Comparison of ENCODE assay signal across 31 cellular contexts in genomic region chr9:114427644-114428043, GRCh38.
"Had no signal": no experiment of that assay in that cellular context is flagged by ENCODE, and none has a peak within 500 bp of the region (broad histone marks: within the 10 kb centered on the region; RNA-seq: fewer than 3 reads in every experiment).

No MANE protein-coding gene starts in this region.

- H3K27me3 Mint-ChIP-seq: activated CD4-positive, alpha-beta memory T cell treated with anti-CD3 and anti-CD28 coated beads for 36 hours; activated CD4-positive, alpha-beta T cell treated with anti-CD3 and anti-CD28 coated beads for 36 hours; activated CD8-positive, alpha-beta memory T cell treated with anti-CD3 and anti-CD28 coated beads, Interleukin-2, amount 10 ng/mL, durations not matched to agents 7 days and 5 days; activated naive CD4-positive, alpha-beta T cell treated with anti-CD3 and anti-CD28 coated beads, Interleukin-2, amount 50 U/mL, for 24 hours had no signal

- DNase-seq: activated CD4-positive, alpha-beta memory T cell treated with anti-CD3 and anti-CD28 coated beads for 36 hours; activated CD4-positive, alpha-beta T cell treated with anti-CD3 and anti-CD28 coated beads for 36 hours; activated CD4-positive, alpha-beta T cell treated with anti-CD3 and anti-CD28 coated beads, Interleukin-2, amount 10 ng/mL, durations not matched to agents 24 days and 14 days; activated CD4-positive, CD25-positive, alpha-beta regulatory T cell; activated CD4-positive, CD25-positive, alpha-beta regulatory T cell treated with anti-CD3 and anti-CD28 coated beads, Interleukin-2, amount 50 U/mL, for 72 hours; activated CD8-positive, alpha-beta memory T cell treated with anti-CD3 and anti-CD28 coated beads, Interleukin-2, amount 10 ng/mL, durations not matched to agents 7 days and 5 days; activated CD8-positive, alpha-beta memory T cell treated with anti-CD3 and anti-CD28 coated beads, Interleukin-2, amount 50 U/mL, for 4 hours; activated CD8-positive, alpha-beta T cell treated with anti-CD3 and anti-CD28 coated beads, Interleukin-2, amount 10 ng/mL, durations not matched to agents 7 days and 5 days; activated effector memory CD4-positive, alpha-beta T cell treated with anti-CD3 and anti-CD28 coated beads, Interleukin-2, amount 50 U/mL, for 16 hours; activated naive CD4-positive, alpha-beta T cell treated with anti-CD3 and anti-CD28 coated beads for 36 hours; activated T-cell treated with anti-CD3 and anti-CD28 coated beads, Interleukin-2, amount 50 U/mL, for 1 hour; activated T-cell treated with anti-CD3 and anti-CD28 coated beads, Interleukin-2, amount 50 U/mL, for 48 hours; amniotic stem cell; brain microvascular endothelial cell; cortex of kidney; dermis blood vessel endothelial cell; effector CD4-positive, alpha-beta T cell; esophagus squamous epithelium; foreskin melanocyte; heart right ventricle; T-helper 2 cell had no signal

- FAIRE-seq: astrocyte, bronchial epithelial cell, colon, endometrium, endothelial cell of umbilical vein had no signal

- ATAC-seq: activated CD4-positive, alpha-beta T cell treated with anti-CD3 and anti-CD28 coated beads for 36 hours; activated CD8-positive, alpha-beta memory T cell treated with anti-CD3 and anti-CD28 coated beads, Interleukin-2, amount 10 ng/mL, durations not matched to agents 7 days and 5 days; activated CD8-positive, alpha-beta T cell treated with anti-CD3 and anti-CD28 coated beads, Interleukin-2, amount 10 ng/mL, durations not matched to agents 7 days and 5 days; gastroesophageal sphincter; heart right ventricle had no signal

- H3K36me3 ChIP-seq: brain microvascular endothelial cell, esophagus squamous epithelium, heart right ventricle had no signal

- H3K4me1 ChIP-seq: esophagus squamous epithelium, gastroesophageal sphincter, heart right ventricle had no signal

- H3K4me3 Mint-ChIP-seq: activated CD4-positive, alpha-beta memory T cell treated with anti-CD3 and anti-CD28 coated beads for 36 hours; activated CD4-positive, alpha-beta T cell treated with anti-CD3 and anti-CD28 coated beads for 36 hours; activated CD4-positive, alpha-beta T cell treated with anti-CD3 and anti-CD28 coated beads, Interleukin-2, amount 10 ng/mL, durations not matched to agents 24 days and 14 days; activated CD8-positive, alpha-beta memory T cell treated with anti-CD3 and anti-CD28 coated beads, Interleukin-2, amount 10 ng/mL, durations not matched to agents 7 days and 5 days; activated CD8-positive, alpha-beta T cell treated with anti-CD3 and anti-CD28 coated beads, Interleukin-2, amount 10 ng/mL, durations not matched to agents 7 days and 5 days; activated naive CD4-positive, alpha-beta T cell treated with anti-CD3 and anti-CD28 coated beads for 36 hours; activated naive CD4-positive, alpha-beta T cell treated with anti-CD3 and anti-CD28 coated beads, Interleukin-2, amount 50 U/mL, for 24 hours; activated T-helper 1 cell treated with anti-CD3 and anti-CD28 coated beads, Interleukin-12 subunit alpha, Interleukin-12 subunit beta, Interleukin-2, Interleukin-4 antibody, amounts not matched to agents 30 ng/mL and 10 ng/mL and 1 ng/mL, durations not matched to agents 14 hours and 24 hours and 36 hours had no signal

- H3K9me3 ChIP-seq: esophagus squamous epithelium, gastroesophageal sphincter, heart right ventricle had no signal

- H3K36me3 Mint-ChIP-seq: activated CD4-positive, alpha-beta memory T cell treated with anti-CD3 and anti-CD28 coated beads for 36 hours; activated CD8-positive, alpha-beta memory T cell treated with anti-CD3 and anti-CD28 coated beads, Interleukin-2, amount 10 ng/mL, durations not matched to agents 7 days and 5 days; activated naive CD4-positive, alpha-beta T cell treated with anti-CD3 and anti-CD28 coated beads, Interleukin-2, amount 50 U/mL, for 24 hours had no signal

- H3K4me1 Mint-ChIP-seq: activated CD4-positive, alpha-beta T cell treated with anti-CD3 and anti-CD28 coated beads for 36 hours; activated CD4-positive, alpha-beta T cell treated with anti-CD3 and anti-CD28 coated beads, Interleukin-2, amount 10 ng/mL, durations not matched to agents 24 days and 14 days; activated CD8-positive, alpha-beta memory T cell treated with anti-CD3 and anti-CD28 coated beads, Interleukin-2, amount 10 ng/mL, durations not matched to agents 7 days and 5 days; activated naive CD4-positive, alpha-beta T cell treated with anti-CD3 and anti-CD28 coated beads, Interleukin-2, amount 50 U/mL, for 24 hours had no signal

- H3K9me3 Mint-ChIP-seq: activated CD4-positive, alpha-beta memory T cell treated with anti-CD3 and anti-CD28 coated beads for 36 hours; activated CD4-positive, alpha-beta T cell treated with anti-CD3 and anti-CD28 coated beads, Interleukin-2, amount 10 ng/mL, durations not matched to agents 24 days and 14 days; activated naive CD4-positive, alpha-beta T cell treated with anti-CD3 and anti-CD28 coated beads for 36 hours; activated naive CD4-positive, alpha-beta T cell treated with anti-CD3 and anti-CD28 coated beads, Interleukin-2, amount 50 U/mL, for 24 hours; activated T-helper 1 cell treated with anti-CD3 and anti-CD28 coated beads, Interleukin-12 subunit alpha, Interleukin-12 subunit beta, Interleukin-2, Interleukin-4 antibody, amounts not matched to agents 30 ng/mL and 10 ng/mL and 1 ng/mL, durations not matched to agents 14 hours and 24 hours and 36 hours; activated T-helper 2 cell treated with anti-CD3 and anti-CD28 coated beads, Interferon-gamma antibody, Interleukin-2, Interleukin-4, amounts not matched to agents 10 μg/mL and 5 μg/mL and 100 μg/mL, durations not matched to agents 14 hours and 24 hours and 36 hours had no signal

- H3K27ac ChIP-seq: brain microvascular endothelial cell, epithelial cell of prostate, esophagus squamous epithelium, gastroesophageal sphincter, heart right ventricle had no signal

- H3K4me3 ChIP-seq: esophagus squamous epithelium, gastroesophageal sphincter, heart right ventricle had no signal

- H3K27ac Mint-ChIP-seq: activated CD4-positive, alpha-beta memory T cell treated with anti-CD3 and anti-CD28 coated beads for 36 hours; activated CD4-positive, alpha-beta T cell treated with anti-CD3 and anti-CD28 coated beads for 36 hours; activated CD4-positive, alpha-beta T cell treated with anti-CD3 and anti-CD28 coated beads, Interleukin-2, amount 10 ng/mL, durations not matched to agents 24 days and 14 days; activated CD8-positive, alpha-beta memory T cell treated with anti-CD3 and anti-CD28 coated beads, Interleukin-2, amount 10 ng/mL, durations not matched to agents 7 days and 5 days; activated CD8-positive, alpha-beta T cell treated with anti-CD3 and anti-CD28 coated beads, Interleukin-2, amount 10 ng/mL, durations not matched to agents 7 days and 5 days; activated naive CD4-positive, alpha-beta T cell treated with anti-CD3 and anti-CD28 coated beads for 36 hours; activated naive CD4-positive, alpha-beta T cell treated with anti-CD3 and anti-CD28 coated beads, Interleukin-2, amount 50 U/mL, for 24 hours; activated T-helper 1 cell treated with anti-CD3 and anti-CD28 coated beads, Interleukin-12 subunit alpha, Interleukin-12 subunit beta, Interleukin-2, Interleukin-4 antibody, amounts not matched to agents 30 ng/mL and 10 ng/mL and 1 ng/mL, durations not matched to agents 14 hours and 24 hours and 36 hours; activated T-helper 2 cell treated with anti-CD3 and anti-CD28 coated beads, Interferon-gamma antibody, Interleukin-2, Interleukin-4, amounts not matched to agents 10 μg/mL and 5 μg/mL and 100 μg/mL, durations not matched to agents 14 hours and 24 hours and 36 hours had no signal

- H3K27me3 ChIP-seq: esophagus squamous epithelium, gastroesophageal sphincter had no signal
